In genomic region chr6:72636215-72636614, GRCh38 we compare ENCODE assay signal across 19 cellular contexts. TPM values are rescaled to one million over a fixed set of nuclear protein-coding genes. Genes with fewer than 3 reads are reported as not detected.
DNase-seq lines count a peak whose midpoint lies in the region; ATAC-seq, FAIRE-seq and TF ChIP-seq lines count a peak whose summit lies in the region.
"Had no signal": no experiment of that assay in that cellular context is flagged by ENCODE, and none has a peak within 500 bp of the region (broad histone marks: within the 10 kb centered on the region; RNA-seq: fewer than 3 reads in every experiment).

No MANE protein-coding gene starts in this region.

- H3K9me3 ChIP-seq in OCI-LY7 (ENCODE audit: low read length), result no peaks in the 10 kb centered on the region

- H3K4me3 ChIP-seq in OCI-LY7 (ENCODE audit: low read depth, low read length, poor library complexity, severe bottlenecking), result no peak overlapping the region
- no peak overlapping the region for H3K4me3 ChIP-seq in GM23338
- H3K4me3 ChIP-seq: GM23248 had no signal

- no peak overlapping the region for H3K27ac Mint-ChIP-seq in GM23338
- H3K27ac Mint-ChIP-seq: B cell had no signal

- no peaks in the 10 kb centered on the region for H3K9me3 Mint-ChIP-seq in GM23338

- POLR2A ChIA-PET in OCI-LY7 (lab: Charles Lee), result interaction anchor here (1.7 to 4.3 kb wide), 3 partner anchors 11 to 61 kb away, joined by 4 to 27 read pairs (median 8); partner anchors contain the start of gene KCNQ5

- ATAC-seq in GM18868 (IDR thresholded peaks at IDR 0.05; ENCODE audit: unreplicated experiment), result peak; percentile 91
- ATAC-seq in GM21526 (IDR thresholded peaks at IDR 0.05; ENCODE audit: low FRiP score, unreplicated experiment), result peak; percentile 91
- peak; percentile 92 for ATAC-seq in HG03039 (IDR thresholded peaks at IDR 0.05; ENCODE audit: unreplicated experiment)
- ATAC-seq in HG03575 (IDR thresholded peaks at IDR 0.05; ENCODE audit: extremely low read depth, insufficient number of reproducible peaks, low FRiP score, unreplicated experiment), result peak; percentile 92
- ATAC-seq in GM23338, result no peak

- intact Hi-C loops in OCI-LY7 (cut with micrococcal nuclease; ENCODE audit: unreplicated experiment), result no loop called here

- CTCF ChIA-PET in OCI-LY7 (lab: Charles Lee; ENCODE audit: unreplicated experiment), result no interaction called here

- H4K20me1 ChIP-seq in OCI-LY7 (ENCODE audit: insufficient read depth, low read length), result peaks cover 14% of the 10 kb centered on the region; the same call in 1 of the 2 replicates
- H4K20me1 ChIP-seq in GM23338 (replicated peaks; ENCODE audit: insufficient read depth), result no peaks in the 10 kb centered on the region

- 0 out of 2 replicates have a peak, but pooled peaks cover 3% of the 10 kb centered on the region for H3K9me2 ChIP-seq in OCI-LY7 (ENCODE audit: insufficient read depth, low read length)
- H3K9me2 ChIP-seq in GM23338 (ENCODE audit: insufficient read depth), result no peaks in the 10 kb centered on the region

- no peak overlapping the region for H3K4me3 Mint-ChIP-seq in GM23338
- H3K4me3 Mint-ChIP-seq: B cell had no signal

- no peaks in the 10 kb centered on the region for H3K36me3 Mint-ChIP-seq in GM23338 (ENCODE audit: low read depth)

- H3K27ac ChIP-seq in OCI-LY7 (ENCODE audit: low read depth, low read length, poor library complexity, severe bottlenecking), result no peak overlapping the region
- H3K27ac ChIP-seq in GM23338 (ENCODE audit: low read depth), result no peak overlapping the region
- H3K27ac ChIP-seq: GM23248 had no signal

- H3K4me1 ChIP-seq in OCI-LY7 (ENCODE audit: insufficient read depth, low read length, poor library complexity, severe bottlenecking) (peaks cover 9% of the 10 kb centered on the region), GM23338 (ENCODE audit: insufficient read depth) (no peaks in the 10 kb centered on the region)

- H3K27me3 Mint-ChIP-seq in GM23338 (ENCODE audit: insufficient read depth, low read depth, poor library complexity), result no peaks in the 10 kb centered on the region
- H3K27me3 Mint-ChIP-seq: B cell had no signal

- H3K4me2 ChIP-seq in OCI-LY7 (ENCODE audit: low read length) (no peak overlapping the region; the same call in 1 of the 2 replicates), GM23338 (no peak overlapping the region)

- H3K79me2 ChIP-seq in OCI-LY7 (ENCODE audit: insufficient read depth, low read depth, low read length), result peaks cover 100% of the 10 kb centered on the region
- H3K79me2 ChIP-seq in GM23338 (replicated peaks; ENCODE audit: insufficient read depth), result no peaks in the 10 kb centered on the region

- BruUV-seq in OCI-LY7 (replicated peaks; lab: Mats Ljungman, UMichigan), result no TSS peak

- no peak for TF ChIP-seq POLR2A in H54 (IDR thresholded peaks at IDR 0.05; ENCODE audit: low read depth, low read length)

- FAIRE-seq in H54 (lab: Jason Lieb, UNC), result no peak

- H3K36me3 ChIP-seq in OCI-LY7 (ENCODE audit: insufficient read depth, low read length) (peaks cover 48% of the 10 kb centered on the region), GM23338 (ENCODE audit: insufficient read depth) (no peaks in the 10 kb centered on the region)

- no peak for DNase-seq in OCI-LY7 (ENCODE audit: low spot score)
- no peak for DNase-seq in GM23338 (ENCODE audit: low spot score)
- DNase-seq in stimulated activated CD4-positive, alpha-beta T cell treated with anti-CD3 and anti-CD28 coated beads, Interleukin-12 subunit alpha, Interleukin-12 subunit beta, amount 100 ng/mL, for 4 hours, result no peak
- DNase-seq in H54 (ENCODE audit: insufficient read length, low spot score), result no peak
- DNase-seq: activated CD4-positive, alpha-beta T cell treated with anti-CD3 and anti-CD28 coated beads, Interleukin-2, amount 50 U/mL, for 4 hours; activated naive CD4-positive, alpha-beta T cell treated with anti-CD3 and anti-CD28 coated beads, Interleukin-2, amount 50 U/mL, for 16 hours; cerebellar nuclear complex; GM23248; KBM-7; mesenchymal stem cell; NCI-H2081 treated with DMSO at 0.1 percent for 48 hours; posterior cingulate gyrus; stimulated activated naive CD4-positive, alpha-beta T cell; T-helper 2 cell had no signal

- H2AFZ ChIP-seq in OCI-LY7 (ENCODE audit: low read length) (no peak overlapping the region), GM23338 (no peak overlapping the region)
- H2AFZ ChIP-seq: GM23248 had no signal

- TF ChIP-seq CTCF in OCI-LY7 (conservative IDR thresholded peaks at IDR 0.05; ENCODE audit: low read length) (no peak), GM23338 (conservative IDR thresholded peaks at IDR 0.05; ENCODE audit: low read depth in 2 of 2) (no peak)

- H3K4me1 Mint-ChIP-seq in GM23338, result peaks cover 3% of the 10 kb centered on the region; the same call in 2 of the 3 replicates

- no peaks in the 10 kb centered on the region for H3F3A ChIP-seq in GM23338 (replicated peaks; ENCODE audit: low read depth)

- no peaks in the 10 kb centered on the region for H3K27me3 ChIP-seq in GM23338 (ENCODE audit: insufficient read depth)

TF ChIP-seq in GM23338, 12 proteins besides CTCF, POLR2A, EP300 and RAD21 (continues in another document):
- no peak for TF ChIP-seq ZNF462 (CRISPR knock-in tag; IDR thresholded peaks at IDR 0.05)

RNA-seq across cellular contexts. Expression of gene KCNQ5, which starts 14.4 kb away (rescaled TPM):
- total RNA-seq in OCI-LY7 (2014; rRNA removed; shearing (Covaris generic)), result 15.1 and 29.7 TPM in 2 replicates
- 25.8 and 26.1 TPM in 2 replicates for total RNA-seq in OCI-LY7 (2022)
- total RNA-seq in GM23338 (2014; rRNA removed; shearing (Covaris generic)), result 0.87 and 2.3 TPM in 2 replicates
- polyA plus RNA-seq in GM23338 (2016; fragmentation: Nextera tagmentation; extraction: Ambion mirVana), result 0.30 and 0.68 TPM in 2 replicates
